1 cellular context compared by ENCODE assay signal in the genomic region with DNA sequence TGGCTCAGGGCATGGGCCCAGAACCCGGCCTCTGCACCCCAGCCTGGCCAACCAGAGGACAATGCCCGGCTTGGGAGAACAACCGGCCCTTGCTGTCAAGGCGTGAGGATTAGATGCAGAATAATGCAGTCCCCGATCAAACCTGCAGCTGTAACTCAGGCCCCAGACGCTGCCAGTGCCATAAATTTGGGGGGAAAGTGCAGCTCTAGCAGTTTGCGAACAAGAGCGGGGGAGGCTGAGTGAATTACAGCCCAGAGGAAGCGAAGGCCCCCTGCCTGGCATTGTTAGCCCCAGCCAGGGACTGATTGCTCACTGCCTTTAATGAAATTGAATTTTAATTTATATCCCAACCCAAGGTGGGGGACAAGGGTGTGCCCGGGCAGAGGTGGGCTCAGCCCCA.
TF ChIP-seq lines count a peak whose summit lies in the region.

No MANE protein-coding gene starts in this region.

TF ChIP-seq in H1, 55 proteins besides CTCF, POLR2A, EP300 and RAD21:
- TF ChIP-seq MAFK (IDR thresholded peaks at IDR 0.05; ENCODE audit: low read depth, low read length) (no peak), E2F6 (IDR thresholded peaks at IDR 0.05) (peak; percentile 24; the same call in 1 of the 2 replicates)
